In the genomic region with DNA sequence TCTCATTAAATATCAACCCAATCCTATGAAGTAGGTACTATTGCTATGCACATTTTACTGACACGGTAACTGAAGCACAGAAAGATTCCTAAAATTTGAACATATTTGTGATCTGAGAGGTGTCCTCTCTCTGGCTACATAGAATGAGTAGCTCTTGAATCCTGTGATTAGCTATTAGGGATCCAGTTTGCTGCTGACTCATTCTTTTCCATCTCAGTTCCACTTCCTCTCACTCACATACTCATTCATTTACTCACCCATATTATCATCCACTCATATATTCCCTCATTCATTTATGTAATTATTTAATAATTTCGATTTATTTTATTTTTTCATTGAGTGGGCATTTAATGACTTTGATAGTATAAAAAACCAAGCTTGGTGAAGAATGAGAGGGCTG, we compare ENCODE assay signal across 25 cellular contexts. TPM values are rescaled to one million over a fixed set of nuclear protein-coding genes. Genes with fewer than 3 reads are reported as not detected.
DNase-seq lines count a peak whose midpoint lies in the region; ATAC-seq, FAIRE-seq and TF ChIP-seq lines count a peak whose summit lies in the region.
"Had no signal": no experiment of that assay in that cellular context is flagged by ENCODE, and none has a peak within 500 bp of the region (broad histone marks: within the 10 kb centered on the region; RNA-seq: fewer than 3 reads in every experiment).

No MANE protein-coding gene starts in this region.

- no TSS peak for BruUV-seq in mammary epithelial cell (replicated peaks; lab: Mats Ljungman, UMichigan)

- H3K4me1 ChIP-seq in mammary epithelial cell (ENCODE audit: insufficient read depth, low read length) (peaks cover 6% of the 10 kb centered on the region), breast epithelium (no peaks in the 10 kb centered on the region), psoas muscle (no peaks in the 10 kb centered on the region)
- H3K4me1 ChIP-seq: gastroesophageal sphincter had no signal

- no peaks in the 10 kb centered on the region for H3K27me3 ChIP-seq in mammary epithelial cell (ENCODE audit: insufficient read depth, low read length)
- no peaks in the 10 kb centered on the region for H3K27me3 ChIP-seq in breast epithelium
- no peaks in the 10 kb centered on the region for H3K27me3 ChIP-seq in psoas muscle (ENCODE audit: insufficient read depth in 3 of 3, low read length in 2 of 3)
- H3K27me3 ChIP-seq: cardiac muscle cell, gastroesophageal sphincter had no signal

- H2AFZ ChIP-seq in mammary epithelial cell (ENCODE audit: low read depth, low read length): no peak overlapping the region
- H2AFZ ChIP-seq: PC-9 had no signal

- dilution Hi-C loops in mammary epithelial cell (cut with HindIII; ENCODE audit: low sequenced_read_pairs): loop anchor here (5.0 kb wide), 1 partner anchor 36 kb away; no protein-coding TSS in a partner anchor

- H3K79me2 ChIP-seq in mammary epithelial cell (ENCODE audit: insufficient read depth, low read length): no peaks in the 10 kb centered on the region

- ATAC-seq in SK-N-SH treated with all-trans-retinoic acid at 6 μM for 48 hours (peak; percentile 70), HG03442 (IDR thresholded peaks at IDR 0.05; ENCODE audit: unreplicated experiment) (no peak), psoas muscle (no peak)
- ATAC-seq: activated naive CD4-positive, alpha-beta T cell treated with anti-CD3 and anti-CD28 coated beads, Interleukin-2, amount 50 U/mL, for 72 hours; gastroesophageal sphincter; stimulated activated naive CD8-positive, alpha-beta T cell treated with anti-CD3 and anti-CD28 coated beads, Interleukin-15, amount 100 ng/mL, for 72 hours had no signal

- H3K4me2 ChIP-seq in mammary epithelial cell (ENCODE audit: insufficient read depth, low read depth, low read length): no peak overlapping the region
- H3K4me2 ChIP-seq: PC-9 had no signal

- no peak overlapping the region for H3K9ac ChIP-seq in mammary epithelial cell (ENCODE audit: insufficient read depth, low read length)

- in situ Hi-C loops in mammary epithelial cell (cut with MboI; ENCODE audit: low sequenced_read_pairs in 2 of 2): no loop called here

- H3K36me3 ChIP-seq in mammary epithelial cell (ENCODE audit: insufficient read depth, low read length): no peaks in the 10 kb centered on the region
- H3K36me3 ChIP-seq in breast epithelium: no peaks in the 10 kb centered on the region
- no peaks in the 10 kb centered on the region for H3K36me3 ChIP-seq in psoas muscle (ENCODE audit: insufficient read depth in 1 of 2, low read depth in 1 of 2)
- H3K36me3 ChIP-seq: cardiac muscle cell, gastroesophageal sphincter had no signal

- no peaks in the 10 kb centered on the region for H4K20me1 ChIP-seq in mammary epithelial cell (ENCODE audit: insufficient read depth, low read length)

- peak overlapping the region; percentile 7 for H3K27ac ChIP-seq in mammary epithelial cell (ENCODE audit: insufficient read depth, low read depth, low read length)
- H3K27ac ChIP-seq in breast epithelium: no peak overlapping the region
- no peak overlapping the region for H3K27ac ChIP-seq in psoas muscle
- H3K27ac ChIP-seq: cardiac muscle cell, gastroesophageal sphincter, PC-9 had no signal

- peak; percentile 60 for DNase-seq in mammary epithelial cell
- no peak for DNase-seq in breast epithelium (ENCODE audit: low spot score in 2 of 2)
- peak; percentile 42 for DNase-seq in fibroblast of pulmonary artery (ENCODE audit: low read depth)
- peak; percentile 25 for DNase-seq in urothelium cell line (ENCODE audit: low spot score)
- DNase-seq in germinal center (ENCODE audit: low spot score): no peak
- DNase-seq in psoas muscle: no peak
- DNase-seq: 8988T; activated CD4-positive, alpha-beta T cell treated with anti-CD3 and anti-CD28 coated beads, Interleukin-2, amount 10 ng/mL, durations not matched to agents 24 days and 14 days; activated T-cell treated with anti-CD3 and anti-CD28 coated beads for 4 hours; CD4-positive, CD25-positive, alpha-beta regulatory T cell; effector CD8-positive, alpha-beta T cell; NCI-H1694; NCI-H524; PC-9; stimulated activated naive CD8-positive, alpha-beta T cell treated with anti-CD3 and anti-CD28 coated beads, Interleukin-15, amount 100 ng/mL, for 72 hours had no signal

- intact Hi-C loops in mammary epithelial cell (cut with micrococcal nuclease) (no loop called here), breast epithelium (cut with DNase I; ENCODE audit: low total_unique reads) (no loop called here), psoas muscle (cut with DNase I) (no loop called here)

- peaks cover 3% of the 10 kb centered on the region for H3K9me3 ChIP-seq in mammary epithelial cell (replicated peaks; ENCODE audit: insufficient read depth, low read length)
- H3K9me3 ChIP-seq in breast epithelium: peaks cover 0 to 4% of the 10 kb centered on the region in 2 donors
- no peaks in the 10 kb centered on the region for H3K9me3 ChIP-seq in psoas muscle
- H3K9me3 ChIP-seq: gastroesophageal sphincter had no signal

- no peak overlapping the region for H3K4me3 ChIP-seq in mammary epithelial cell (replicated peaks in 1 of 3; ENCODE audit: insufficient read depth in 1 of 3, low read depth in 2 of 3, low read length in 3 of 3)
- no peak overlapping the region for H3K4me3 ChIP-seq in breast epithelium
- no peak overlapping the region for H3K4me3 ChIP-seq in fibroblast of pulmonary artery (replicated peaks; ENCODE audit: low read depth, low read length)
- H3K4me3 ChIP-seq in psoas muscle: no peak overlapping the region
- H3K4me3 ChIP-seq: cardiac muscle cell, gastroesophageal sphincter, lung, PC-9 had no signal

- 60% methylated on average over 2 of the region's 2 CpGs for WGBS in mammary epithelial cell (ENCODE audit: low coverage, missing lambda C conversion rate)
- WGBS in psoas muscle, 3 donors: 63 to 68% (median 64%) methylated on average over 2 of the region's 2 CpGs

- CTCF ChIA-PET in mammary epithelial cell (lab: Charles Lee; ENCODE audit: low non-redundant PET): no interaction called here

- FAIRE-seq in urothelium cell line (lab: Jason Lieb, UNC): no peak
- FAIRE-seq: H1, TTC549 had no signal

- TF ChIP-seq CTCF in mammary epithelial cell (conservative IDR thresholded peaks at IDR 0.05 in 1 of 2, IDR thresholded peaks at IDR 0.05 in 1 of 2; ENCODE audit: extremely low read depth in 1 of 2, insufficient read depth in 1 of 2, low read depth in 1 of 2, low read length in 2 of 2) (no peak), breast epithelium (IDR thresholded peaks at IDR 0.05) (no peak), fibroblast of pulmonary artery (IDR thresholded peaks at IDR 0.05; ENCODE audit: low read length, missing control alignments) (no peak), psoas muscle (IDR thresholded peaks at IDR 0.05) (no peak)

- no peak for TF ChIP-seq POLR2A in breast epithelium (IDR thresholded peaks at IDR 0.05)

TF ChIP-seq in SK-N-SH treated with all-trans-retinoic acid at 6 μM for 48 hours, 23 proteins besides CTCF, POLR2A, EP300 and RAD21:
- TF ChIP-seq ZNF565 (CRISPR knock-in tag; conservative IDR thresholded peaks at IDR 0.05; ENCODE audit: low read depth) (no peak), PPARA (CRISPR knock-in tag; IDR thresholded peaks at IDR 0.05; ENCODE audit: borderline replicate concordance) (no peak), TCF4 (CRISPR knock-in tag; IDR thresholded peaks at IDR 0.05; ENCODE audit: borderline replicate concordance) (no peak), ZNF8 (CRISPR knock-in tag; IDR thresholded peaks at IDR 0.05) (no peak), ARNTL (CRISPR knock-in tag; IDR thresholded peaks at IDR 0.05; ENCODE audit: borderline replicate concordance, low read depth) (no peak), BACH2 (CRISPR knock-in tag; IDR thresholded peaks at IDR 0.05; ENCODE audit: borderline replicate concordance) (no peak), TOX (CRISPR knock-in tag; IDR thresholded peaks at IDR 0.05; ENCODE audit: borderline replicate concordance) (no peak), ZNF70 (CRISPR knock-in tag; IDR thresholded peaks at IDR 0.05) (no peak), ISL1 (CRISPR knock-in tag; IDR thresholded peaks at IDR 0.05) (no peak)

RNA-seq across cellular contexts. Expression of gene OR5B17, which starts 42.7 kb away (rescaled TPM):
- total RNA-seq in mammary epithelial cell (not detected), breast epithelium (not detected), psoas muscle (not detected)
- polyA plus RNA-seq in mammary epithelial cell (not detected), psoas muscle (not detected)
- not detected for polyA minus RNA-seq in mammary epithelial cell
- total RNA-seq: activated CD4-positive, alpha-beta T cell treated with anti-CD3 and anti-CD28 coated beads, Interleukin-2, amount 10 ng/mL, durations not matched to agents 24 days and 14 days; activated naive CD4-positive, alpha-beta T cell treated with anti-CD3 and anti-CD28 coated beads, Interleukin-2, amount 50 U/mL, for 72 hours; cardiac muscle cell; CD4-positive, CD25-positive, alpha-beta regulatory T cell; gastroesophageal sphincter; H1; lung; PC-9; ureter had no signal
- polyA plus RNA-seq: cardiac muscle cell; CD4-positive, CD25-positive, alpha-beta regulatory T cell; H1; lung; neural cell had no signal

RNA-seq across cellular contexts. Expression of gene OR10W1, which starts 48.1 kb away (rescaled TPM):
- total RNA-seq in mammary epithelial cell: not detected
- polyA plus RNA-seq in mammary epithelial cell: not detected
- not detected for polyA minus RNA-seq in mammary epithelial cell
- total RNA-seq in breast epithelium: not detected
- not detected for total RNA-seq in psoas muscle
- polyA plus RNA-seq in psoas muscle: not detected
- total RNA-seq: activated CD4-positive, alpha-beta T cell treated with anti-CD3 and anti-CD28 coated beads, Interleukin-2, amount 10 ng/mL, durations not matched to agents 24 days and 14 days; activated naive CD4-positive, alpha-beta T cell treated with anti-CD3 and anti-CD28 coated beads, Interleukin-2, amount 50 U/mL, for 72 hours; cardiac muscle cell; CD4-positive, CD25-positive, alpha-beta regulatory T cell; gastroesophageal sphincter; H1; PC-9; ureter had no signal
- polyA plus RNA-seq: cardiac muscle cell; CD4-positive, CD25-positive, alpha-beta regulatory T cell; H1; lung; neural cell had no signal

Comparison
In these comparisons a context has a peak if more than half of its experiments do, and no peak if none do; other contexts are left out.
1. DNase-seq: peak in mammary epithelial cell (single experiment), fibroblast of pulmonary artery (single experiment) and urothelium cell line (single experiment); none in breast epithelium (0 of 2), germinal center (single experiment) and psoas muscle (0 of 2).